In genomic region chr2:183903026-183903425, GRCh38 we compare ENCODE assay signal across 25 cellular contexts.
"Had no signal": no experiment of that assay in that cellular context is flagged by ENCODE, and none has a peak within 500 bp of the region (broad histone marks: within the 10 kb centered on the region; RNA-seq: fewer than 3 reads in every experiment).

No MANE protein-coding gene starts in this region.

- H3K4me3 Mint-ChIP-seq: endodermal cell; immature natural killer cell; naive B cell; nephron; stimulated activated memory B cell treated with anti-CD40 and anti-IgM and Interleukin-4, amounts not matched to agents 10 μg/mL and 1 μg/mL and 100 μg/mL, for 72 hours; stimulated activated naive CD8-positive, alpha-beta T cell treated with anti-CD3 and anti-CD28 coated beads, Interleukin-15, Interleukin-2, amounts not matched to agents 100 ng/mL and 50 ng/mL, for 24 hours had no signal

- H3K4me1 Mint-ChIP-seq: endodermal cell; immature natural killer cell; naive B cell; nephron; stimulated activated memory B cell treated with anti-CD40 and anti-IgM and Interleukin-4, amounts not matched to agents 10 μg/mL and 1 μg/mL and 100 μg/mL, for 72 hours had no signal

- H3K36me3 ChIP-seq: heart left ventricle, left ventricle myocardium inferior, lower lobe of right lung, pancreas, tibial artery, upper lobe of left lung, uterus had no signal

- DNase-seq: effector CD4-positive, alpha-beta T cell; endodermal cell; heart left ventricle; hippocampal formation; immature natural killer cell; kidney; left cardiac atrium; left ventricle myocardium inferior; lower lobe of right lung; mesenchymal stem cell; naive B cell; occipital lobe; pancreas; right cardiac atrium; stimulated activated CD4-positive, alpha-beta T cell treated with anti-CD3 and anti-CD28 coated beads, Interleukin-15, amount 100 ng/mL, for 24 hours; stimulated activated CD4-positive, alpha-beta T cell treated with anti-CD3 and anti-CD28 coated beads, Interleukin-1b, Interleukin-23, amount 100 ng/mL, for 48 hours; stimulated activated CD4-positive, alpha-beta T cell treated with anti-CD3 and anti-CD28 coated beads, Interleukin-4, amount 100 ng/mL, for 24 hours; tibial artery; upper lobe of left lung; uterus had no signal

- H3K4me1 ChIP-seq: heart left ventricle, left ventricle myocardium inferior, lower lobe of right lung, pancreas, tibial artery, upper lobe of left lung, uterus had no signal

- H3K36me3 Mint-ChIP-seq: immature natural killer cell; naive B cell; stimulated activated memory B cell treated with anti-CD40 and anti-IgM and Interleukin-4, amounts not matched to agents 10 μg/mL and 1 μg/mL and 100 μg/mL, for 72 hours had no signal

- H3K9me3 Mint-ChIP-seq: endodermal cell; stimulated activated memory B cell treated with anti-CD40 and anti-IgM and Interleukin-4, amounts not matched to agents 10 μg/mL and 1 μg/mL and 100 μg/mL, for 72 hours had no signal

- H3K27ac Mint-ChIP-seq: endodermal cell; immature natural killer cell; naive B cell; nephron; progenitor cell of endocrine pancreas; stimulated activated memory B cell treated with anti-CD40 and anti-IgM and Interleukin-4, amounts not matched to agents 10 μg/mL and 1 μg/mL and 100 μg/mL, for 72 hours; stimulated activated naive CD8-positive, alpha-beta T cell treated with anti-CD3 and anti-CD28 coated beads, Interleukin-15, Interleukin-2, amounts not matched to agents 100 ng/mL and 50 ng/mL, for 24 hours had no signal

- H3K27me3 ChIP-seq: heart left ventricle, pancreas, tibial artery, upper lobe of left lung, uterus had no signal

- H3K27me3 Mint-ChIP-seq: naive B cell; progenitor cell of endocrine pancreas; stimulated activated memory B cell treated with anti-CD40 and anti-IgM and Interleukin-4, amounts not matched to agents 10 μg/mL and 1 μg/mL and 100 μg/mL, for 72 hours; stimulated activated naive CD8-positive, alpha-beta T cell treated with anti-CD3 and anti-CD28 coated beads, Interleukin-15, Interleukin-2, amounts not matched to agents 100 ng/mL and 50 ng/mL, for 24 hours had no signal

- ATAC-seq: heart left ventricle; left cardiac atrium; lower lobe of right lung; pancreas; right cardiac atrium; stimulated activated memory B cell treated with anti-CD40 and anti-IgM and Interleukin-4, amounts not matched to agents 10 μg/mL and 1 μg/mL and 100 μg/mL, for 72 hours had no signal

- H3K9me3 ChIP-seq: lower lobe of right lung, pancreas, tibial artery, upper lobe of left lung, uterus had no signal

- H3K4me3 ChIP-seq: coronary artery, heart left ventricle, left ventricle myocardium inferior, lower lobe of right lung, pancreas, tibial artery, upper lobe of left lung, uterus had no signal

- H3K27ac ChIP-seq: coronary artery, heart left ventricle, left ventricle myocardium inferior, lower lobe of right lung, pancreas, tibial artery, upper lobe of left lung, uterus had no signal
